In the genomic region with DNA sequence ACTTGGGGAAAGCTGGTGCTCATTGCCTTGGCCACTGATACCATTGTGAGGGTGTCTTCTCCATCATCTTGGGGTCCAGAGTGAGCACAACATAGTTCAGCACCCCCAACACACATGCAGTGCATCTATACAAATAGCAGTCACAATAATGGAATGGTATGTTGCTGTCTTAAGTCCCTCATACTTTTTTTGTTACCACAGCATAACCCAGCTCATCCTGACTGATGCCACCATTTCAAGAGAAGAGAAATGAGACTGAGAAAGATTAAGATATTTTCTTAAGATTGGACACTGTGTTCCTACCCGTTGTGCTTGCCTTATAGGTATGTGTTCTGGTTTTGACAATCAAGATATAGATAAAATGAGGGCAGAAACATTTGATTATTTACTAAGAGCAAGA, we compare ENCODE assay signal across 8 cellular contexts. TPM values are rescaled to one million over a fixed set of nuclear protein-coding genes. Genes with fewer than 3 reads are reported as not detected.
"Had no signal": no experiment of that assay in that cellular context is flagged by ENCODE, and none has a peak within 500 bp of the region (broad histone marks: within the 10 kb centered on the region; RNA-seq: fewer than 3 reads in every experiment).

No MANE protein-coding gene starts in this region.

- H3K27ac Mint-ChIP-seq: IgD-negative memory B cell had no signal

- H3K9ac ChIP-seq: KMS-11 had no signal

- H3K4me3 Mint-ChIP-seq: IgD-negative memory B cell had no signal

- H3K27ac ChIP-seq: HL-60, KMS-11 had no signal

- H3K4me2 ChIP-seq: KMS-11 had no signal

- DNase-seq: IMR-90, KBM-7, KG1 had no signal

- H3K36me3 Mint-ChIP-seq: IgD-negative memory B cell had no signal

- H3K27me3 Mint-ChIP-seq: IgD-negative memory B cell had no signal

- FAIRE-seq: HTR-8/SVneo had no signal

RNA-seq across cellular contexts. Expression of gene CST4, which starts 15.6 kb away (rescaled TPM):
- total RNA-seq: HT1080, IMR-90 had no signal
- polyA plus RNA-seq: IgD-negative memory B cell, IMR-90 had no signal
